8 cellular contexts compared by ENCODE assay signal in the genomic region with DNA sequence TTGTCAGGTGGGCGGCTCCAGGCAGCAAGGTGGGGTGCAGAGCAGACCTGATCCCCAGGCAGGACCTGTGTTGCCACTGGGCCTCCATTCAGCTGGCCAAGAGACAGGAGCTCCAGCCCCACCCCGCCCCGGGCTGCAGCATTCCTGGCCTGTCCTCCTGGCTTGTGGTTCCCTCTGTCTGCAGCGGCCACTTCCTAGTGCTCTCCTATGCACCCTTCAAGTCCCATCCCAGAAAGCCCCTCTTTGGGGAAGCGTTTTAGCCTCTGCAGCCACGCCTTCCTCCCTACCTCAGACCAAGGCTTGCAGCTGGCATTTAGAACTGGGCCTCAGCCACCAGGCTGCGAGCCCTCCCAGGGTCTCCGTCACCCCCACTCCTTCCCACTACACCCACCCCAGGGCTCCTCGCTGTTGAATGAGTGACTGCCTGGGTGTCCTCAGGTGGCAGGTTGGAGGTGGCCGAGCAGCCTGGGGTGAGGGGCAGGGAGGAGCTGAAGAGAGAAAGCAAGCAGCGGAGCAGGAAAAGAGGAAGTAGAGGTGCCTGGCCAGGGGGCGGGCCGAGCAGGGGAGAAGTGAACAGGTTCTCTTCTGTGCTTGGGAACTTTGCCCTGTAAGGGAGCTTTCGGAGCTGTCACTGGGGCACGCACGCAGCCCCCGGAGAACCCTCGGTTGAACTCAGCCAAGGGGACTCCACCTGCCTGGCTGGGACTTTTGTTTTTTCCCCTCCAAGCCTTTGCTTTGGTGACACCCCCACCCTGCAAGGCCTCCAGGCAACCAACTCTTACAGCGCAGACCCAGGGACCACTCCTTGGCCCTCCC. TPM values are rescaled to one million over a fixed set of nuclear protein-coding genes. Genes with fewer than 3 reads are reported as not detected.
DNase-seq lines count a peak whose midpoint lies in the region; ATAC-seq and TF ChIP-seq lines count a peak whose summit lies in the region.

No MANE protein-coding gene starts in this region.

- H4K20me1 ChIP-seq in SK-N-SH (ENCODE audit: insufficient read depth) (peaks cover 24% of the 10 kb centered on the region), smooth muscle cell (ENCODE audit: low read depth) (peaks cover 26% of the 10 kb centered on the region)

- POLR2A ChIA-PET in SK-N-SH (lab: Yijun Ruan, JAX), result no interaction called here

- peak; percentile 26 for ATAC-seq in GM18907 (IDR thresholded peaks at IDR 0.05; ENCODE audit: unreplicated experiment)
- ATAC-seq in HG03025 (IDR thresholded peaks at IDR 0.05; ENCODE audit: low FRiP score, unreplicated experiment), result peak; percentile 27
- peak; percentile 13 for ATAC-seq in upper lobe of right lung

- intact Hi-C loops in upper lobe of right lung (cut with DNase I), result no loop called here

- H3K9me2 ChIP-seq in SK-N-SH, result no peaks in the 10 kb centered on the region

- H3K4me3 ChIP-seq in SK-N-SH (ENCODE audit: low read depth in 2 of 2, low read length in 1 of 2) (no peak overlapping the region), coronary artery (peak overlapping the region; percentile 99), mucosa of stomach (ENCODE audit: low read length) (peak overlapping the region; percentile 50), upper lobe of right lung (peak overlapping the region; percentile 99), smooth muscle cell (no peak overlapping the region)

- no peak for TF ChIP-seq CTCF in SK-N-SH (IDR thresholded peaks at IDR 0.05)
- TF ChIP-seq CTCF in coronary artery (IDR thresholded peaks at IDR 0.05), result no peak
- no peak for TF ChIP-seq CTCF in upper lobe of right lung (IDR thresholded peaks at IDR 0.05)
- TF ChIP-seq CTCF in smooth muscle cell (IDR thresholded peaks at IDR 0.05; ENCODE audit: borderline replicate concordance, insufficient read depth, poor library complexity, severe bottlenecking), result no peak

- H3K27ac ChIP-seq in SK-N-SH (ENCODE audit: low read depth in 2 of 2, low read length in 1 of 2) (no peak overlapping the region), coronary artery (peak overlapping the region; percentile 100), upper lobe of right lung (peak overlapping the region; percentile 100), smooth muscle cell (ENCODE audit: low read depth) (no peak overlapping the region)

- H3F3A ChIP-seq in SK-N-SH (replicated peaks; ENCODE audit: insufficient read depth), result peaks cover 30% of the 10 kb centered on the region
- H3F3A ChIP-seq in smooth muscle cell (ENCODE audit: low read depth), result peaks cover 19% of the 10 kb centered on the region

- CTCF ChIA-PET in SK-N-SH (lab: Yijun Ruan, JAX), result interaction anchor here (0.5 to 1.3 kb wide), 3 partner anchors 19 to 94 kb away, joined by 3 read pairs; no protein-coding TSS in a partner anchor

- peaks cover 6 to 28% of the 10 kb centered on the region in 2 experiments; a peak in 3 of 4 replicates for H3K4me1 ChIP-seq in SK-N-SH (ENCODE audit: control insufficient read depth in 1 of 2, insufficient read depth in 2 of 2, low read depth in 1 of 2, low read length in 1 of 2)
- H3K4me1 ChIP-seq in mucosa of stomach (ENCODE audit: control insufficient read depth, insufficient read depth, low read length), result peaks cover 37% of the 10 kb centered on the region
- peaks cover 22% of the 10 kb centered on the region for H3K4me1 ChIP-seq in upper lobe of right lung
- peaks cover 25% of the 10 kb centered on the region for H3K4me1 ChIP-seq in smooth muscle cell (ENCODE audit: low read depth)

- H3K9ac ChIP-seq in SK-N-SH, result no peak overlapping the region
- peak overlapping the region; percentile 54 for H3K9ac ChIP-seq in mucosa of stomach (ENCODE audit: low read length)
- no peak overlapping the region for H3K9ac ChIP-seq in smooth muscle cell (ENCODE audit: low read depth)

- H2AFZ ChIP-seq in SK-N-SH (ENCODE audit: low read depth) (no peak overlapping the region), smooth muscle cell (ENCODE audit: low read depth) (no peak overlapping the region)

- no peak for TF ChIP-seq RAD21 in SK-N-SH (IDR thresholded peaks at IDR 0.05; ENCODE audit: low read length)

- no peaks in the 10 kb centered on the region for H3K27me3 ChIP-seq in SK-N-SH (ENCODE audit: insufficient read depth)
- H3K27me3 ChIP-seq in mucosa of stomach (ENCODE audit: control insufficient read depth, insufficient read depth, low read length), result no peaks in the 10 kb centered on the region
- H3K27me3 ChIP-seq in upper lobe of right lung, result no peaks in the 10 kb centered on the region
- no peaks in the 10 kb centered on the region for H3K27me3 ChIP-seq in smooth muscle cell (ENCODE audit: low read depth)

- 93% methylated on average over 19 of the region's 19 CpGs for WGBS in SK-N-SH (ENCODE audit: low lambda C conversion rate)
- WGBS in smooth muscle cell (ENCODE audit: low lambda C conversion rate), result 71% methylated on average over 18 of the region's 19 CpGs

- H3K9me3 ChIP-seq in SK-N-SH (no peaks in the 10 kb centered on the region), mucosa of stomach (ENCODE audit: control insufficient read depth, low read length) (no peaks in the 10 kb centered on the region), upper lobe of right lung (no peaks in the 10 kb centered on the region), smooth muscle cell (replicated peaks; ENCODE audit: low read depth) (no peaks in the 10 kb centered on the region)

- H3K4me2 ChIP-seq in SK-N-SH (no peak overlapping the region), smooth muscle cell (no peak overlapping the region)

- TF ChIP-seq EP300 in SK-N-SH (IDR thresholded peaks at IDR 0.05; ENCODE audit: borderline replicate concordance in 1 of 2, low read depth in 1 of 2, low read length in 1 of 2), result no peak

- H3K79me2 ChIP-seq in SK-N-SH (ENCODE audit: insufficient read depth), result peaks cover 45% of the 10 kb centered on the region
- H3K79me2 ChIP-seq in smooth muscle cell (ENCODE audit: low read depth), result peaks cover 38% of the 10 kb centered on the region

- peak; percentile 27 for DNase-seq in SK-N-SH
- DNase-seq in coronary artery (ENCODE audit: low spot score), result peak; percentile 78
- peak; percentile 90 for DNase-seq in upper lobe of right lung
- DNase-seq in smooth muscle cell (lab: John Stamatoyannopoulos, UW; ENCODE audit: unreplicated experiment), result no peak
- DNase-seq in DMS153 treated with DMSO at 0.1 percent for 48 hours (lab: John Stamatoyannopoulos, UW; ENCODE audit: unreplicated experiment), result no peak

- peaks cover 18% of the 10 kb centered on the region in 2 experiments for H3K36me3 ChIP-seq in SK-N-SH (replicated peaks in 1 of 2; ENCODE audit: control insufficient read depth in 1 of 2, insufficient read depth in 2 of 2, low read length in 1 of 2)
- peaks cover 16% of the 10 kb centered on the region for H3K36me3 ChIP-seq in mucosa of stomach (ENCODE audit: control insufficient read depth, insufficient read depth, low read length)
- peaks cover 18% of the 10 kb centered on the region for H3K36me3 ChIP-seq in upper lobe of right lung
- H3K36me3 ChIP-seq in smooth muscle cell (ENCODE audit: low read depth), result peaks cover 7% of the 10 kb centered on the region

TF ChIP-seq in SK-N-SH, 30 proteins besides CTCF, POLR2A, EP300 and RAD21:
- TF ChIP-seq SIN3A (IDR thresholded peaks at IDR 0.05; ENCODE audit: borderline replicate concordance, low read depth, low read length) (no peak), RFX5 (IDR thresholded peaks at IDR 0.05; ENCODE audit: low read length) (no peak), MXI1 (IDR thresholded peaks at IDR 0.05; ENCODE audit: low read depth, low read length) (no peak), TAF1 (IDR thresholded peaks at IDR 0.05; ENCODE audit: borderline replicate concordance, low read depth, low read length) (no peak), PBX3 (IDR thresholded peaks at IDR 0.05) (no peak)
- TF ChIP-seq, protein P1, sequence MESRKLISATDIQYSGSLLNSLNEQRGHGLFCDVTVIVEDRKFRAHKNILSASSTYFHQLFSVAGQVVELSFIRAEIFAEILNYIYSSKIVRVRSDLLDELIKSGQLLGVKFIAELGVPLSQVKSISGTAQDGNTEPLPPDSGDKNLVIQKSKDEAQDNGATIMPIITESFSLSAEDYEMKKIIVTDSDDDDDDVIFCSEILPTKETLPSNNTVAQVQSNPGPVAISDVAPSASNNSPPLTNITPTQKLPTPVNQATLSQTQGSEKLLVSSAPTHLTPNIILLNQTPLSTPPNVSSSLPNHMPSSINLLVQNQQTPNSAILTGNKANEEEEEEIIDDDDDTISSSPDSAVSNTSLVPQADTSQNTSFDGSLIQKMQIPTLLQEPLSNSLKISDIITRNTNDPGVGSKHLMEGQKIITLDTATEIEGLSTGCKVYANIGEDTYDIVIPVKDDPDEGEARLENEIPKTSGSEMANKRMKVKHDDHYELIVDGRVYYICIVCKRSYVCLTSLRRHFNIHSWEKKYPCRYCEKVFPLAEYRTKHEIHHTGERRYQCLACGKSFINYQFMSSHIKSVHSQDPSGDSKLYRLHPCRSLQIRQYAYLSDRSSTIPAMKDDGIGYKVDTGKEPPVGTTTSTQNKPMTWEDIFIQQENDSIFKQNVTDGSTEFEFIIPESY (IDR thresholded peaks at IDR 0.05; ENCODE audit: borderline replicate concordance, low read depth), result no peak

RNA-seq across cellular contexts. Expression of gene ACTB, which starts 2.3 kb away (rescaled TPM):
- polyA plus RNA-seq in SK-N-SH (2012; rRNA removed) (2,583 and 4,707 TPM in 2 replicates), smooth muscle cell (15,841 and 17,804 TPM in 2 replicates)
- 3,036 and 4,390 TPM in 2 replicates for polyA plus RNA-seq in SK-N-SH (2012; cell fraction: cytosol; rRNA removed)
- polyA plus RNA-seq in SK-N-SH (2012; cell fraction: nucleus; rRNA removed), result 4,302 and 8,336 TPM in 2 replicates
- total RNA-seq in upper lobe of right lung (3,962 TPM), smooth muscle cell (4,583 and 5,789 TPM in 2 replicates)

RNA-seq across cellular contexts. Expression of gene FBXL18, which starts 19.1 kb away (rescaled TPM):
- 5.7 and 6.0 TPM in 2 replicates for polyA plus RNA-seq in SK-N-SH (2012; rRNA removed)
- 2.1 and 3.7 TPM in 2 replicates for polyA plus RNA-seq in SK-N-SH (2012; cell fraction: cytosol; rRNA removed)
- polyA plus RNA-seq in SK-N-SH (2012; cell fraction: nucleus; rRNA removed), result 10.9 and 11.2 TPM in 2 replicates
- 8.1 TPM for total RNA-seq in upper lobe of right lung
- total RNA-seq in smooth muscle cell, result 4.2 and 11.0 TPM in 2 replicates
- polyA plus RNA-seq in smooth muscle cell, result 3.6 and 8.5 TPM in 2 replicates

RNA-seq across cellular contexts. Expression of gene FSCN1, which starts 59.9 kb away (rescaled TPM):
- polyA plus RNA-seq in SK-N-SH (2012; rRNA removed) (222 and 287 TPM in 2 replicates), smooth muscle cell (312 and 336 TPM in 2 replicates)
- polyA plus RNA-seq in SK-N-SH (2012; cell fraction: cytosol; rRNA removed), result 108 and 201 TPM in 2 replicates
- 255 and 304 TPM in 2 replicates for polyA plus RNA-seq in SK-N-SH (2012; cell fraction: nucleus; rRNA removed)
- total RNA-seq in upper lobe of right lung (52.5 TPM), smooth muscle cell (307 and 324 TPM in 2 replicates)

Comparison
In these comparisons a context has a peak if more than half of its experiments do, and no peak if none do; other contexts are left out.
1. DNase-seq: peak in SK-N-SH (single experiment), coronary artery (single experiment) and upper lobe of right lung (single experiment); none in smooth muscle cell (single experiment) and DMS153 treated with DMSO at 0.1 percent for 48 hours (single experiment).
2. H3K27ac ChIP-seq: peak in coronary artery (2 of 2) and upper lobe of right lung (single experiment); none in SK-N-SH (0 of 2) and smooth muscle cell (single experiment).
3. H3K4me3 ChIP-seq: peak in coronary artery (single experiment), mucosa of stomach (single experiment) and upper lobe of right lung (single experiment); none in SK-N-SH (0 of 2) and smooth muscle cell (single experiment).
4. Peak in every context shown above with its lines, with median percentiles within 50 percentile points of each other: ATAC-seq.